In the genomic region with DNA sequence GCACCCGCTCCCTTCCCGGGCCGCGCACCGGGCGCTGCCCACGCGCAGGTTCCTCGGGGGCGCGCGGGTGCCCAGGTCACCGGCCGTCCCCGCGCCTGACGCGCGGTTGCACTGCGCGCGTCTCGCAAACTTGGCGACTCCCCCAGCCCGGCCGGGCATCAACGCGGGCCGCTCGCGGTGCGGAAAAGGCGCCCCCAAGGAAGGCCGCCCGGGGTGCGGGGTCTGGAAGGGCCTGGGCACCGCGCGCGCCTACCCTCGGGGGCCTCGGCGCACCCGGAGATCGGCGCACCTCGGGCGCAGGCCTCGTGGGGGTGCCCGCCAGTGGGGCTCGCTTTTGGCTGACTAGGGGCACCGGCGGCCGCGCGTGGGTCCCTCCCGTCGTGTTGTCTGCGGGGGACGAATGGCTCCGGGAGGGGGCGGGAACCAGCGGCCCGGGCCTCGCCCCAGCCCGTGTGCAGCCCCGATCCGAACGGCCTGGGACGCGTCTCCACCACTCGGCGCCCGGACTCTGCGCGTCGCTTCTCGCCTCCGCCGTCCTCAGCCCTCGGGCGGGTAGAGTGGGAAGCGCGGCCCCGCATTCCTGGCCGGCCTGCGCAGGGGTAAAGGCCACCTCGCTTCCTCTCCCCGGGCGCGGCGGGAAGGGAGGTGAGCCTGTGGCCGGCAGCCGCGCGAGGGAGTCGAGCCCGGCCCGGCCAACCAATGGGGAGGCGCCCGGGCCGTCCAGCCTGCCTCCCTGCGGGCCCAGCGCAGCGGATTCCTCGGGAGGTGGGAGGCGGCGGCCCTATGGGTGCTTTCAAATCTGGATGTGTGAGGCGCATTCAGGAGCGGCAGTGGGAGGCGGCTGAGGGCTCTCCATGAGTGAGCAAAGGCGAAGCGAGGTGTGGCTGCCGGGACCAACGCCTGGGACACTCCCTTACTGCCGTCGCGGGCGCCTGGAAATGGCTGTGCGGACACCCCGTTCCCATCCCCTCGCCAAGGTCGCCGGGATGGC, we compare ENCODE assay signal across 8 cellular contexts. TPM values are rescaled to one million over a fixed set of nuclear protein-coding genes. Genes with fewer than 3 reads are reported as not detected.
DNase-seq lines count a peak whose midpoint lies in the region; ATAC-seq and TF ChIP-seq lines count a peak whose summit lies in the region.

No MANE protein-coding gene starts in this region.

- ATAC-seq in GM21576 (IDR thresholded peaks at IDR 0.05; ENCODE audit: unreplicated experiment) (no peak), HG03159 (IDR thresholded peaks at IDR 0.05; ENCODE audit: unreplicated experiment) (no peak), GM21786 (IDR thresholded peaks at IDR 0.05; ENCODE audit: unreplicated experiment) (no peak)

- H3K36me3 Mint-ChIP-seq in activated CD4-positive, alpha-beta T cell treated with anti-CD3 and anti-CD28 coated beads, Interleukin-2, amount 10 ng/mL, durations not matched to agents 24 days and 14 days (ENCODE audit: low read depth) = no peaks in the 10 kb centered on the region

- no peak overlapping the region for H3K27ac Mint-ChIP-seq in activated CD4-positive, alpha-beta T cell treated with anti-CD3 and anti-CD28 coated beads, Interleukin-2, amount 10 ng/mL, durations not matched to agents 24 days and 14 days

- H3K27ac ChIP-seq in adrenal gland (peak overlapping the region in 4 of 5 donors; percentile 37 to 93 (median 60)), stomach (peak overlapping the region; percentile 18 to 74 (median 73))

- TF ChIP-seq POLR2A in adrenal gland (IDR thresholded peaks at IDR 0.05) (peak in 1 of 2 donors; percentile 25), stomach (IDR thresholded peaks at IDR 0.05) (no peak)

- H3K4me1 Mint-ChIP-seq in activated CD4-positive, alpha-beta T cell treated with anti-CD3 and anti-CD28 coated beads, Interleukin-2, amount 10 ng/mL, durations not matched to agents 24 days and 14 days = peaks cover 14% of the 10 kb centered on the region

- H3K27me3 Mint-ChIP-seq in activated CD4-positive, alpha-beta T cell treated with anti-CD3 and anti-CD28 coated beads, Interleukin-2, amount 10 ng/mL, durations not matched to agents 24 days and 14 days = peaks cover 40% of the 10 kb centered on the region

- H3K27me3 ChIP-seq in adrenal gland (no peaks in the 10 kb centered on the region), stomach (peaks cover 0 to 51% (median 30%) of the 10 kb centered on the region in 3 donors)

- H3K4me1 ChIP-seq in adrenal gland (replicated peaks in 1 of 2) (peaks cover 0 to 22% of the 10 kb centered on the region in 2 donors), stomach (peaks cover 26 to 54% (median 50%) of the 10 kb centered on the region in 4 donors)

- H3K9me3 Mint-ChIP-seq in activated CD4-positive, alpha-beta T cell treated with anti-CD3 and anti-CD28 coated beads, Interleukin-2, amount 10 ng/mL, durations not matched to agents 24 days and 14 days = no peaks in the 10 kb centered on the region

- no peaks in the 10 kb centered on the region for H3K36me3 ChIP-seq in adrenal gland (replicated peaks in 1 of 2)
- H3K36me3 ChIP-seq in stomach = no peaks in the 10 kb centered on the region

- TF ChIP-seq CTCF in adrenal gland (IDR thresholded peaks at IDR 0.05) (peak in 1 of 6 experiments; percentile 5), stomach (IDR thresholded peaks at IDR 0.05) (no peak)

- H3K4me3 ChIP-seq in adrenal gland = peak overlapping the region in 2 of 4 donors; percentile 18 to 77
- H3K4me3 ChIP-seq in stomach = peak overlapping the region; percentile 57 to 83 (median 62)

- intact Hi-C loops in activated CD4-positive, alpha-beta T cell treated with anti-CD3 and anti-CD28 coated beads, Interleukin-2, amount 10 ng/mL, durations not matched to agents 24 days and 14 days (cut with micrococcal nuclease) = no loop called here
- intact Hi-C loops in adrenal gland (cut with DNase I) (no loop called here), stomach (cut with DNase I; ENCODE audit: low total_unique reads) (no loop called here)

- WGBS in adrenal gland, 4 donors = 14 to 66% (median 24%) methylated on average over 17 to 122 of the region's 124 CpGs
- 5 to 11% (median 5%) methylated on average over 52 to 124 of the region's 124 CpGs for WGBS in stomach, 5 donors

- TF ChIP-seq EP300 in stomach (IDR thresholded peaks at IDR 0.05) = no peak

- DNase-seq in activated CD4-positive, alpha-beta T cell treated with anti-CD3 and anti-CD28 coated beads, Interleukin-2, amount 10 ng/mL, durations not matched to agents 24 days and 14 days = peak; percentile 67
- DNase-seq in activated CD4-positive, alpha-beta T cell treated with anti-CD3 and anti-CD28 coated beads, Interleukin-2, amount 50 U/mL, for 1 hour = no peak
- DNase-seq in adrenal gland (peak in 3 of 7 donors; percentile 47 to 69 (median 60)), islet precursor cell (peak; percentile 83), stomach (peak; percentile 51)

- no peaks in the 10 kb centered on the region for H3K9me3 ChIP-seq in adrenal gland (replicated peaks in 1 of 3)
- H3K9me3 ChIP-seq in stomach = no peaks in the 10 kb centered on the region

- peak overlapping the region; percentile 35 for H3K4me3 Mint-ChIP-seq in activated CD4-positive, alpha-beta T cell treated with anti-CD3 and anti-CD28 coated beads, Interleukin-2, amount 10 ng/mL, durations not matched to agents 24 days and 14 days

RNA-seq across cellular contexts. Expression of a gene that starts 0.9 kb away (rescaled TPM):
- total RNA-seq in activated CD4-positive, alpha-beta T cell treated with anti-CD3 and anti-CD28 coated beads, Interleukin-2, amount 10 ng/mL, durations not matched to agents 24 days and 14 days = 0.84 and 1.0 TPM in 2 replicates
- total RNA-seq in adrenal gland (10 to 100 TPM in 5 of 8 donors, 1 to 10 TPM in 3; 7.7 to 22.4 (median 13.8) TPM), stomach (10 to 100 TPM in 1 of 5 donors, 1 to 10 TPM in 3, under 1 TPM in 1; 0.58 to 13.4 (median 4.1) TPM)
- polyA plus RNA-seq in adrenal gland (10 to 100 TPM in 1 of 3 donors, 1 to 10 TPM in 1, under 1 TPM in 1; 0.77 to 11.3 (median 5.4) TPM), stomach (1 to 10 TPM; 1.1 to 1.8 (median 1.7) TPM)

RNA-seq across cellular contexts. Expression of a gene that starts 29.3 kb away (rescaled TPM):
- total RNA-seq in activated CD4-positive, alpha-beta T cell treated with anti-CD3 and anti-CD28 coated beads, Interleukin-2, amount 10 ng/mL, durations not matched to agents 24 days and 14 days = 0.19 TPM in 1 of 2 replicates, not detected in the other
- not detected for total RNA-seq in adrenal gland
- 1 to 10 TPM in 1 of 3 donors, under 1 TPM in 1, not detected in 1; 0.54 to 1.2 TPM for polyA plus RNA-seq in adrenal gland
- not detected for total RNA-seq in stomach
- under 1 TPM in 2 of 3 donors, not detected in 1; 0.37 to 0.43 TPM for polyA plus RNA-seq in stomach

RNA-seq across cellular contexts. Expression of a gene that starts 33.1 kb away (rescaled TPM):
- total RNA-seq in activated CD4-positive, alpha-beta T cell treated with anti-CD3 and anti-CD28 coated beads, Interleukin-2, amount 10 ng/mL, durations not matched to agents 24 days and 14 days = 75.9 and 78.8 TPM in 2 replicates
- total RNA-seq in adrenal gland (100 to 1,000 TPM in 6 of 8 donors, 10 to 100 TPM in 2; 88.1 to 125 (median 113) TPM), stomach (10 to 100 TPM; 42.0 to 53.1 (median 45.5) TPM)
- polyA plus RNA-seq in adrenal gland (100 to 1,000 TPM in 2 of 3 donors, 10 to 100 TPM in 1; 92.2 to 114 (median 110) TPM), stomach (10 to 100 TPM; 72.8 to 75.6 (median 73.3) TPM)
